ENCODE assay signal across 8 cellular contexts in the genomic region with DNA sequence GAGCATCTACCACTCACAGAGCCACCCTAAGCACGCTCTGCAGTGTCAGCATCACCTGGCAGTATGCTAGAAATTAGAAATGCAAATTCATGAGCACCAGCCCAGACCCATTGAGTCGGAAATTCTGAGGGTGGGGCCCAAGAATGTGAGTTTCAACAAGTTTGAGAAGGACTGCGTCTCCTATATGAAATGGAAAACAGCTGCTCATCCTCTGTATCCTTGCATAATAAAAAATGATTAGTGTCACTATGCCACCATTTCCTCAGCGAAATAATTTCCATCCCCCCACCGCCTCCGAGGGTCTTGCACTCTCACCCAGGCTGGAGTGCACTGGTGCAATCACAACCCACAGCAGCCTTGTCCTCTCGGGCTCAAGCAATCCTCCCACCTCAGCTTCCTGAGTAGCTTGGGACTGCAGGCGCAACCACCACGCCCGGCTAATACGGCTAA. TPM values are rescaled to one million over a fixed set of nuclear protein-coding genes. Genes with fewer than 3 reads are reported as not detected.
A peak's percentile ranks its signal among the peaks of the same experiment; 100 is the strongest.
DNase-seq lines count a peak whose midpoint lies in the region; ATAC-seq and TF ChIP-seq lines count a peak whose summit lies in the region.

No MANE protein-coding gene starts in this region.

- H3K27ac Mint-ChIP-seq in activated T-helper 17 cell treated with anti-CD3 and anti-CD28 coated beads, Interleukin-2, amount 50 U/mL, for 72 hours: peak overlapping the region; percentile 99

- H3K27me3 Mint-ChIP-seq in activated T-helper 17 cell treated with anti-CD3 and anti-CD28 coated beads, Interleukin-2, amount 50 U/mL, for 72 hours: no peaks in the 10 kb centered on the region

- no peaks in the 10 kb centered on the region for H3K9me3 Mint-ChIP-seq in activated T-helper 17 cell treated with anti-CD3 and anti-CD28 coated beads, Interleukin-2, amount 50 U/mL, for 72 hours

- H3K36me3 ChIP-seq in muscle layer of duodenum (ENCODE audit: control insufficient read depth in 1 of 2, insufficient read depth in 2 of 2, low read length in 2 of 2): no peaks in the 10 kb centered on the region

- DNase-seq in DMS153 treated with DMSO at 0.1 percent for 48 hours (lab: John Stamatoyannopoulos, UW; ENCODE audit: unreplicated experiment) (no peak), NCI-H1092 treated with DMSO at 0.1 percent for 48 hours (lab: John Stamatoyannopoulos, UW) (no peak), LoVo (ENCODE audit: low spot score) (no peak)

- H3K27me3 ChIP-seq in muscle layer of duodenum (ENCODE audit: low read depth, low read length): no peaks in the 10 kb centered on the region

- peak; percentile 38 for ATAC-seq in HG03354 (IDR thresholded peaks at IDR 0.05; ENCODE audit: poor library complexity, severe bottlenecking, unreplicated experiment)
- ATAC-seq in activated T-helper 17 cell treated with anti-CD3 and anti-CD28 coated beads, Interleukin-2, amount 50 U/mL, for 72 hours (replicated peaks): peak; percentile 5
- ATAC-seq in HG02884 (IDR thresholded peaks at IDR 0.05; ENCODE audit: unreplicated experiment): no peak

- peaks cover 36% of the 10 kb centered on the region for H3K4me1 Mint-ChIP-seq in activated T-helper 17 cell treated with anti-CD3 and anti-CD28 coated beads, Interleukin-2, amount 50 U/mL, for 72 hours

- H3K36me3 Mint-ChIP-seq in activated T-helper 17 cell treated with anti-CD3 and anti-CD28 coated beads, Interleukin-2, amount 50 U/mL, for 72 hours (ENCODE audit: low read depth): peaks cover 34% of the 10 kb centered on the region

- peak overlapping the region; percentile 71 to 87 for H3K4me3 ChIP-seq in muscle layer of duodenum (ENCODE audit: low read depth in 1 of 2, low read length in 2 of 2)

- H3K9me3 ChIP-seq in muscle layer of duodenum (ENCODE audit: control insufficient read depth in 1 of 2, low read length in 2 of 2): no peaks in the 10 kb centered on the region

- peak overlapping the region; percentile 83 for H3K4me3 Mint-ChIP-seq in activated T-helper 17 cell treated with anti-CD3 and anti-CD28 coated beads, Interleukin-2, amount 50 U/mL, for 72 hours

- H3K27ac ChIP-seq in muscle layer of duodenum (ENCODE audit: low read length): peak overlapping the region; percentile 81

- peaks cover 0 to 22% of the 10 kb centered on the region in 2 donors for H3K4me1 ChIP-seq in muscle layer of duodenum (ENCODE audit: control insufficient read depth in 1 of 2, insufficient read depth in 2 of 2, low read length in 2 of 2)

- in situ Hi-C loops in GM18951 (cut with MboI; ENCODE audit: low sequenced_read_pairs, unreplicated experiment): no loop called here

- TF ChIP-seq POLR2A in GM18951 (IDR thresholded peaks at IDR 0.05; ENCODE audit: extremely low read depth, insufficient read depth, insufficient read length): peak; percentile 28

RNA-seq across cellular contexts. Expression of gene IQGAP2, which starts 1.3 kb away (rescaled TPM):
- total RNA-seq in activated T-helper 17 cell treated with anti-CD3 and anti-CD28 coated beads, Interleukin-2, amount 50 U/mL, for 72 hours: 10 to 100 TPM; 83.2 to 92.1 TPM
